Comparison of ENCODE assay signal across 19 cellular contexts in the genomic region with DNA sequence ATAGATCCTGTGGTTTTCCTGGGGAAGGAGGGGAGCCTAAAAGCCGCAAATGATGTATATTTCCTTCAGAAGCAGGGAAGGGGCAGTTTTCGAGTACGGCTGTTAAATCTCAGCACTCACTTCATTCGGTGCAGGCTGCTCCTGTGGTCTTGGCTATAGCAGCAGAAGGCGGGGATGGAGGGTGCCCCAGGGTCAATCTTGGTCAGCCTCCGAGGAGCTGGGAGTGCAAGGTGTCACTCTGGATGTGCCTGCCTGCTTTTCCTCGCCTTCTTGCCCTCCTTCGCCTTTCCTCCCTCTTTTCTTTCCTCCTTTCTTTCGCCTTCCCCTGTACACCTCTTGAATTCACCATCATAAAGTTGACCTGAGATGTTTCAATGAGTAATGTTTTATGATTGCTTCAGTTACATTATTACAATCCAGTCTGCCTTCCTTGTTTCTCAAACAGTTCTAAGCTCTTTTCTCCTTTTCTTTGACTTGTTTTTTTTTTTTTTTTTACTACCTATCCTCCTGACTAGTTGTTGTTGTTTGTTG.
DNase-seq lines count a peak whose midpoint lies in the region; ATAC-seq and TF ChIP-seq lines count a peak whose summit lies in the region.
"Had no signal": no experiment of that assay in that cellular context is flagged by ENCODE, and none has a peak within 500 bp of the region (broad histone marks: within the 10 kb centered on the region; RNA-seq: fewer than 3 reads in every experiment).

No MANE protein-coding gene starts in this region.

- no peak overlapping the region for H3K9ac ChIP-seq in BLaER1
- H3K9ac ChIP-seq in rectal smooth muscle tissue (ENCODE audit: low read length): peak overlapping the region; percentile 2

- ATAC-seq in left colon (peak; percentile 61), GM21619 (IDR thresholded peaks at IDR 0.05; ENCODE audit: unreplicated experiment) (no peak), GM18519 (IDR thresholded peaks at IDR 0.05; ENCODE audit: low FRiP score, unreplicated experiment) (no peak), GM18870 (IDR thresholded peaks at IDR 0.05; ENCODE audit: unreplicated experiment) (no peak)
- ATAC-seq: GM12878, Right ventricle myocardium inferior had no signal

- H3K4me1 ChIP-seq in BLaER1: peaks cover 10% of the 10 kb centered on the region
- no peaks in the 10 kb centered on the region for H3K4me1 ChIP-seq in Peyer's patch
- no peaks in the 10 kb centered on the region for H3K4me1 ChIP-seq in rectal smooth muscle tissue (ENCODE audit: control insufficient read depth, insufficient read depth, low read length)

- peak in 1 of 3 donors; percentile 59 for DNase-seq in Peyer's patch
- DNase-seq in left colon: no peak
- DNase-seq in posterior cingulate gyrus: no peak
- DNase-seq: CD4-positive, CD25-positive, alpha-beta regulatory T cell; COR-L47; DND-41; Kasumi-1; NCI-H1417 treated with DMSO at 0.1 percent for 48 hours; NCI-H187; NCI-H446 treated with DMSO at 0.1 percent for 48 hours; NCI-H526 treated with DMSO at 0.1 percent for 48 hours; OCI-M1 had no signal

- TF ChIP-seq POLR2A in Peyer's patch (IDR thresholded peaks at IDR 0.05): no peak

- peak overlapping the region; percentile 73 for H3K4me2 ChIP-seq in BLaER1

- H3K27ac ChIP-seq in BLaER1: no peak overlapping the region
- H3K27ac ChIP-seq in Peyer's patch: peak overlapping the region in 3 of 4 donors; percentile 85 to 95 (median 88)
- no peak overlapping the region for H3K27ac ChIP-seq in rectal smooth muscle tissue (ENCODE audit: low read depth, low read length)

- intact Hi-C loops in left colon (cut with DNase I, micrococcal nuclease) (no loop called here), posterior cingulate gyrus (cut with DNase I) (no loop called here)

- no peaks in the 10 kb centered on the region for H4K20me1 ChIP-seq in BLaER1

- H3K27me3 ChIP-seq in BLaER1: peaks cover 5% of the 10 kb centered on the region; the same call in 1 of the 2 replicates
- H3K27me3 ChIP-seq in Peyer's patch: no peaks in the 10 kb centered on the region
- H3K27me3 ChIP-seq in rectal smooth muscle tissue (ENCODE audit: control insufficient read depth, insufficient read depth, low read length): no peaks in the 10 kb centered on the region

- no peak overlapping the region for H3K4me3 ChIP-seq in BLaER1
- H3K4me3 ChIP-seq in Peyer's patch: peak overlapping the region in 3 of 4 donors; percentile 28 to 62 (median 50)
- H3K4me3 ChIP-seq in rectal smooth muscle tissue (ENCODE audit: low read length): peak overlapping the region; percentile 56
- H3K4me3 ChIP-seq: GM12878 had no signal

- H3K36me3 ChIP-seq in BLaER1: no peaks in the 10 kb centered on the region
- peaks cover 0 to 13% (median 0%) of the 10 kb centered on the region in 3 donors for H3K36me3 ChIP-seq in Peyer's patch
- no peaks in the 10 kb centered on the region for H3K36me3 ChIP-seq in rectal smooth muscle tissue (ENCODE audit: control insufficient read depth, insufficient read depth, low read length)

- peaks cover 24% of the 10 kb centered on the region for H3K9me3 ChIP-seq in BLaER1
- peaks cover 0 to 13% (median 1%) of the 10 kb centered on the region in 4 donors for H3K9me3 ChIP-seq in Peyer's patch

- no peak for TF ChIP-seq CTCF in Peyer's patch (IDR thresholded peaks at IDR 0.05)

Comparison
In these comparisons a context has a peak if more than half of its experiments do, and no peak if none do; other contexts are left out.
1. H3K27ac ChIP-seq: peak in Peyer's patch (3 of 4); none in BLaER1 (single experiment) and rectal smooth muscle tissue (single experiment).